Comparison of ENCODE assay signal across 1 cellular context in the genomic region with DNA sequence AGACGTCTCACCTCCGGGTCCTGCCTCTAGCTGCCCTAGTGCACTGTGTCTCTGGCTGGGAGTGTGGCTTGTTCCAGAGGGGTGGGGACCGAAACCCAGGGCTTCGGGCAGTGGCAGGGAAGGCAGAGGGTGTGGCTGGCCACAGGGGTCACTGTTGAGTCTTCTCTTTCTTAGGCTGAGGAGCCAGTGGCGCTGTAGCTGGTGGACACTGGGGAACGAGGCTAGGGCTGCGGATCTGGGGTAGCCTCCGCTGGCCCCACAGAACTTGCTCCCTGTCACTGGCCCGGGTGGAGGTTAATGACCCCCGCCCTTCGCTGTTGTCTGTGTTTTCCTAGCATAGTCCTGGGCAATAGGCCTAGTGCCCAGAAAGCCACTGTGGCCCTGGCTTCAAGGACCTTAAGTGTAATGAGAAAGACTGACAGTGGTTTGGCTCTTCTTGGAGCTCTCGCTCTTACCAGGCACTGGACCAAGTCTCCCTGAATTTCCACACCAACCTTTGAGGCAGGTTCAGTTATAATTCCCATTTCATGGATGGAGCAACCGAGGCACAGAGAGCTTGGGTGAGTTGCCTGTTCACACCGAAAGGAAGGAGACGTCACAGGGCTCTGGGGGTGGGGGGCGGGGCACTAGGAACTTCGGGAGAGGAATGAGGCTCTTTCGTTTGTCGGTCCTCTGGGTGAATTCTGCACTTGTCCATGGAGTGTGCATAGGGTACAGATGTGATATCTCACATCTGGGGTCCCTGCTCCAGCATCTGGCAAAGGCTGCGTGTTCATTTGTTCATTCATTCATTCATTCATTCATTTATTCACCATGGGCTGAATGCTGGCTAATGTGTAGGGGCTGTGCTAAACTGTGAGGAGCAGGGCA.
TF ChIP-seq lines count a peak whose summit lies in the region.

No MANE protein-coding gene starts in this region.

TF ChIP-seq in K562, 482 proteins besides CTCF, POLR2A, EP300 and RAD21 (continued from another document):
- TF ChIP-seq CLOCK (CRISPR knock-in tag; IDR thresholded peaks at IDR 0.05; ENCODE audit: borderline replicate concordance) (no peak), ZNF830 (CRISPR knock-in tag; IDR thresholded peaks at IDR 0.05) (no peak), E4F1 (CRISPR knock-in tag; IDR thresholded peaks at IDR 0.05; ENCODE audit: borderline replicate concordance) (no peak), WHSC1 (IDR thresholded peaks at IDR 0.05; ENCODE audit: low read length) (no peak), IFI16 (CRISPR knock-in tag; IDR thresholded peaks at IDR 0.05) (no peak), ZNF253 (CRISPR knock-in tag; conservative IDR thresholded peaks at IDR 0.05) (no peak), BCL6 (CRISPR knock-in tag; IDR thresholded peaks at IDR 0.05) (no peak), ZNF639 (CRISPR knock-in tag; conservative IDR thresholded peaks at IDR 0.05 in 1 of 2, IDR thresholded peaks at IDR 0.05 in 1 of 2) (no peak), NONO (IDR thresholded peaks at IDR 0.05; ENCODE audit: low read depth in 2 of 2, low read length in 1 of 2) (no peak), BCOR (IDR thresholded peaks at IDR 0.05) (no peak), MEF2A (IDR thresholded peaks at IDR 0.05; ENCODE audit: control insufficient read depth, low read depth, low read length) (no peak), CAMTA2 (CRISPR knock-in tag; conservative IDR thresholded peaks at IDR 0.05) (no peak), ZNF778 (CRISPR knock-in tag; IDR thresholded peaks at IDR 0.05) (no peak), SMAD1 (IDR thresholded peaks at IDR 0.05; ENCODE audit: low read depth, low read length, partially characterized antibody) (no peak), SMC3 (conservative IDR thresholded peaks at IDR 0.05; ENCODE audit: insufficient read depth, low read depth, low read length) (peak; percentile 40; the same call in 1 of the 2 replicates), NFYB (IDR thresholded peaks at IDR 0.05; ENCODE audit: extremely low read depth, insufficient read length) (no peak), MGA (IDR thresholded peaks at IDR 0.05) (0 out of 2 replicates have a peak, but pooled peaks have one; percentile 27)
- TF ChIP-seq, protein P1, sequence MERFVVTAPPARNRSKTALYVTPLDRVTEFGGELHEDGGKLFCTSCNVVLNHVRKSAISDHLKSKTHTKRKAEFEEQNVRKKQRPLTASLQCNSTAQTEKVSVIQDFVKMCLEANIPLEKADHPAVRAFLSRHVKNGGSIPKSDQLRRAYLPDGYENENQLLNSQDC (CRISPR knock-in tag; IDR thresholded peaks at IDR 0.05): no peak
- TF ChIP-seq, protein P2, sequence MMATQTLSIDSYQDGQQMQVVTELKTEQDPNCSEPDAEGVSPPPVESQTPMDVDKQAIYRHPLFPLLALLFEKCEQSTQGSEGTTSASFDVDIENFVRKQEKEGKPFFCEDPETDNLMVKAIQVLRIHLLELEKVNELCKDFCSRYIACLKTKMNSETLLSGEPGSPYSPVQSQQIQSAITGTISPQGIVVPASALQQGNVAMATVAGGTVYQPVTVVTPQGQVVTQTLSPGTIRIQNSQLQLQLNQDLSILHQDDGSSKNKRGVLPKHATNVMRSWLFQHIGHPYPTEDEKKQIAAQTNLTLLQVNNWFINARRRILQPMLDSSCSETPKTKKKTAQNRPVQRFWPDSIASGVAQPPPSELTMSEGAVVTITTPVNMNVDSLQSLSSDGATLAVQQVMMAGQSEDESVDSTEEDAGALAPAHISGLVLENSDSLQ (IDR thresholded peaks at IDR 0.05): 0 out of 2 replicates have a peak, but pooled peaks have one; percentile 8
- TF ChIP-seq, protein P3, sequence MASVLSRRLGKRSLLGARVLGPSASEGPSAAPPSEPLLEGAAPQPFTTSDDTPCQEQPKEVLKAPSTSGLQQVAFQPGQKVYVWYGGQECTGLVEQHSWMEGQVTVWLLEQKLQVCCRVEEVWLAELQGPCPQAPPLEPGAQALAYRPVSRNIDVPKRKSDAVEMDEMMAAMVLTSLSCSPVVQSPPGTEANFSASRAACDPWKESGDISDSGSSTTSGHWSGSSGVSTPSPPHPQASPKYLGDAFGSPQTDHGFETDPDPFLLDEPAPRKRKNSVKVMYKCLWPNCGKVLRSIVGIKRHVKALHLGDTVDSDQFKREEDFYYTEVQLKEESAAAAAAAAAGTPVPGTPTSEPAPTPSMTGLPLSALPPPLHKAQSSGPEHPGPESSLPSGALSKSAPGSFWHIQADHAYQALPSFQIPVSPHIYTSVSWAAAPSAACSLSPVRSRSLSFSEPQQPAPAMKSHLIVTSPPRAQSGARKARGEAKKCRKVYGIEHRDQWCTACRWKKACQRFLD (CRISPR knock-in tag; IDR thresholded peaks at IDR 0.05): no peak
TF ChIP-seq in K562: peak in this region for 34.
